ENCODE assay signal across 17 cellular contexts in genomic region chr2:3173031-3173430, GRCh38.
DNase-seq lines count a peak whose midpoint lies in the region; ATAC-seq and TF ChIP-seq lines count a peak whose summit lies in the region.
"Had no signal": no experiment of that assay in that cellular context is flagged by ENCODE, and none has a peak within 500 bp of the region (broad histone marks: within the 10 kb centered on the region; RNA-seq: fewer than 3 reads in every experiment).

No MANE protein-coding gene starts in this region.

- no peak overlapping the region for H3K27ac ChIP-seq in heart left ventricle
- H3K27ac ChIP-seq: BLaER1 treated with 17β-estradiol and CSF1 and Interleukin-3, amounts not matched to agents 10 nM and 100 nM; SJCRH30 had no signal

- no peak for TF ChIP-seq CTCF in heart left ventricle (IDR thresholded peaks at IDR 0.05)
- TF ChIP-seq CTCF in Caco-2 (IDR thresholded peaks at IDR 0.05; ENCODE audit: insufficient read depth in 1 of 2, low read depth in 1 of 2, low read length in 1 of 2, severe bottlenecking in 1 of 2, unreplicated experiment in 1 of 2): no peak

- CTCF ChIA-PET in Caco-2 (lab: Charles Lee): no interaction called here

- H3K9me3 ChIP-seq in heart left ventricle (no peaks in the 10 kb centered on the region), Caco-2 (no peaks in the 10 kb centered on the region)
- H3K9me3 ChIP-seq: BLaER1 treated with 17β-estradiol and CSF1 and Interleukin-3, amounts not matched to agents 10 nM and 100 nM; SJCRH30 had no signal

- H3K27me3 ChIP-seq in heart left ventricle (no peaks in the 10 kb centered on the region), Caco-2 (replicated peaks; ENCODE audit: control insufficient read depth, insufficient read depth, low read length) (no peaks in the 10 kb centered on the region)
- H3K27me3 ChIP-seq: BLaER1 treated with 17β-estradiol and CSF1 and Interleukin-3, amounts not matched to agents 10 nM and 100 nM; SJCRH30 had no signal

- no peaks in the 10 kb centered on the region for H3K36me3 Mint-ChIP-seq in Caco-2 (ENCODE audit: insufficient read depth, unreplicated experiment)

- BruUV-seq in Caco-2 (replicated peaks; lab: Mats Ljungman, UMichigan): no TSS peak

- H3K4me3 Mint-ChIP-seq in Caco-2 (ENCODE audit: unreplicated experiment): no peak overlapping the region
- H3K4me3 Mint-ChIP-seq: CD8-positive, alpha-beta T cell had no signal

- 89 to 93% (median 91%) methylated on average over 14 of the region's 14 CpGs for WGBS in heart left ventricle, 4 donors

- intact Hi-C loops in cardiac septum (cut with DNase I): no loop called here
- intact Hi-C loops in heart left ventricle (cut with DNase I): no loop called here
- intact Hi-C loops in posterior vena cava (cut with DNase I): loop anchor here in 1 of 2 donors (1.0 kb wide), 1 partner anchor 17 kb away; no protein-coding TSS in a partner anchor
- intact Hi-C loops in Caco-2 (cut with micrococcal nuclease; ENCODE audit: unreplicated experiment): no loop called here

- H3K4me3 ChIP-seq in heart left ventricle (no peak overlapping the region), Caco-2 (ENCODE audit: low read depth, low read length) (no peak overlapping the region)
- H3K4me3 ChIP-seq: BLaER1 treated with 17β-estradiol and CSF1 and Interleukin-3, amounts not matched to agents 10 nM and 100 nM; SJCRH30 had no signal

- POLR2A ChIA-PET in Caco-2 (lab: Charles Lee): no interaction called here

- H3K9me3 Mint-ChIP-seq in Caco-2 (ENCODE audit: unreplicated experiment): no peaks in the 10 kb centered on the region
- H3K9me3 Mint-ChIP-seq: CD8-positive, alpha-beta T cell had no signal

- H3K27ac Mint-ChIP-seq in Caco-2 (ENCODE audit: unreplicated experiment): no peak overlapping the region
- H3K27ac Mint-ChIP-seq: CD8-positive, alpha-beta T cell had no signal

- H3K4me1 ChIP-seq in heart left ventricle: no peaks in the 10 kb centered on the region
- peaks cover 4% of the 10 kb centered on the region; the same call in 1 of the 2 replicates for H3K4me1 ChIP-seq in Caco-2
- H3K4me1 ChIP-seq: SJCRH30 had no signal

- ATAC-seq in heart left ventricle (no peak), esophagus mucosa (peak; percentile 77), HG03280 (IDR thresholded peaks at IDR 0.05; ENCODE audit: unreplicated experiment) (no peak)
- ATAC-seq: CD8-positive, alpha-beta T cell; PC-3 had no signal

- DNase-seq in cardiac septum (ENCODE audit: low spot score): peak; percentile 75
- DNase-seq in heart left ventricle: no peak
- DNase-seq in posterior vena cava (ENCODE audit: low spot score): peak; percentile 51
- DNase-seq in NK-92 treated with Interleukin-12 subunit alpha and Interleukin-12 subunit beta, amount 100 ng/mL, for 24 hours (lab: John Stamatoyannopoulos, UW): no peak
- no peak for DNase-seq in Caco-2
- DNase-seq: CD8-positive, alpha-beta T cell; DND-41; H7; KG1; NCI-H2107; NCI-H226; PC-3; RPMI8226; SJCRH30 had no signal

- peaks cover 0 to 13% (median 0%) of the 10 kb centered on the region in 9 donors for H3K36me3 ChIP-seq in heart left ventricle
- H3K36me3 ChIP-seq in Caco-2 (ENCODE audit: control insufficient read depth, insufficient read depth, low read length): peaks cover 1% of the 10 kb centered on the region; the same call in 1 of the 2 replicates
- H3K36me3 ChIP-seq: SJCRH30 had no signal

- no peaks in the 10 kb centered on the region for H3K27me3 Mint-ChIP-seq in Caco-2 (ENCODE audit: insufficient read depth, unreplicated experiment)

- no peaks in the 10 kb centered on the region for H3K4me1 Mint-ChIP-seq in Caco-2 (ENCODE audit: low read depth, unreplicated experiment)

- no peak for TF ChIP-seq POLR2A in heart left ventricle (IDR thresholded peaks at IDR 0.05)

Comparison
In these comparisons a context has a peak if more than half of its experiments do, and no peak if none do; other contexts are left out.
1. DNase-seq: peak in cardiac septum (single experiment) and posterior vena cava (single experiment); none in heart left ventricle (0 of 5), NK-92 treated with Interleukin-12 subunit alpha and Interleukin-12 subunit beta, amount 100 ng/mL, for 24 hours (single experiment) and Caco-2 (0 of 2).